19 cellular contexts compared by ENCODE assay signal in the genomic region with DNA sequence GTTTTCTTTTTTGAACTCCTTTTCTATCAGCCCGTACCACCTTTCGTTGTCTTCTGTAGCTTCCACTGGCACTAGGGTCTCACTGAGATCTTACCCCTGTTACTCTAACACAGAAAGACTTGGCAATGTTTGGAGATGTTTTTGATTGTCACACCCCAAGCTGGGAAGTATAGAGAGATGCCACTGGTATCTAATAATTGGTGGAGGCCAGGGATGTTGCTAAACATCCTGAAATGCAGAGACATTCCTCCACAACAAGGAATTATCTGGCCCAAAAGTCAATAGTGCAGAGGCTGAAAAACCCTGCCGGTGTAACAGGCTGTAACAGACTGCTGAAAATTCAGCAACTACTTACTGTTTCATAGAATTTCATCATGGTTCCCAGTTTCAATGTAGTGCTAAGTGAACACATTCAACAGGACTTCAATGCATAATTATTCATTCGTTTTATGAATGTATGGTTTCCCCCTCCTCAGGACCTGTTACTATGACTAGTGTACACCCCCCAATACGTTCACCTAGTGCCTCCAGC.
"Had no signal": no experiment of that assay in that cellular context is flagged by ENCODE, and none has a peak within 500 bp of the region (broad histone marks: within the 10 kb centered on the region; RNA-seq: fewer than 3 reads in every experiment).

No MANE protein-coding gene starts in this region.

- H3K4me3 Mint-ChIP-seq: activated CD4-positive, alpha-beta T cell treated with anti-CD3 and anti-CD28 coated beads, Interleukin-2, amount 10 ng/mL, durations not matched to agents 7 days and 5 days; activated CD8-positive, alpha-beta T cell treated with anti-CD3 and anti-CD28 coated beads, Interleukin-2, amount 10 ng/mL, durations not matched to agents 7 days and 5 days; effector memory CD8-positive, alpha-beta T cell; memory B cell; stimulated activated naive B cell treated with anti-CD40 and anti-IgM and Interleukin-4, amounts not matched to agents 10 μg/mL and 1 μg/mL and 100 μg/mL, for 72 hours had no signal

- H3K9me3 Mint-ChIP-seq: activated CD4-positive, alpha-beta T cell treated with anti-CD3 and anti-CD28 coated beads, Interleukin-2, amount 10 ng/mL, durations not matched to agents 7 days and 5 days; effector memory CD8-positive, alpha-beta T cell; memory B cell; naive thymus-derived CD4-positive, alpha-beta T cell; stimulated activated naive B cell treated with anti-CD40 and anti-IgM and Interleukin-4, amounts not matched to agents 10 μg/mL and 1 μg/mL and 100 μg/mL, for 72 hours had no signal

- H3K27ac ChIP-seq: adrenal gland, heart right ventricle, pancreas, spleen, thyroid gland had no signal

- H3K27me3 Mint-ChIP-seq: activated CD4-positive, alpha-beta T cell treated with anti-CD3 and anti-CD28 coated beads, Interleukin-2, amount 10 ng/mL, durations not matched to agents 7 days and 5 days; effector memory CD8-positive, alpha-beta T cell; memory B cell; naive thymus-derived CD4-positive, alpha-beta T cell; stimulated activated naive B cell treated with anti-CD40 and anti-IgM and Interleukin-4, amounts not matched to agents 10 μg/mL and 1 μg/mL and 100 μg/mL, for 72 hours had no signal

- ATAC-seq: activated CD4-positive, CD25-positive, alpha-beta regulatory T cell treated with anti-CD3 and anti-CD28 coated beads, Interleukin-2, amount 50 U/mL, for 24 hours; activated CD8-positive, alpha-beta T cell treated with anti-CD3 and anti-CD28 coated beads, Interleukin-2, amount 10 ng/mL, durations not matched to agents 7 days and 5 days; effector memory CD8-positive, alpha-beta T cell; heart right ventricle; naive thymus-derived CD4-positive, alpha-beta T cell; pancreas; stimulated activated naive B cell treated with anti-CD40 and anti-IgM and Interleukin-4, amounts not matched to agents 10 μg/mL and 1 μg/mL and 100 μg/mL, for 72 hours had no signal

- H3K4me3 ChIP-seq: adrenal gland, heart right ventricle, pancreas, spleen, thyroid gland had no signal

- H3K27ac Mint-ChIP-seq: activated CD4-positive, alpha-beta T cell treated with anti-CD3 and anti-CD28 coated beads, Interleukin-2, amount 10 ng/mL, durations not matched to agents 7 days and 5 days; activated CD8-positive, alpha-beta T cell treated with anti-CD3 and anti-CD28 coated beads, Interleukin-2, amount 10 ng/mL, durations not matched to agents 7 days and 5 days; effector memory CD8-positive, alpha-beta T cell; memory B cell; stimulated activated naive B cell treated with anti-CD40 and anti-IgM and Interleukin-4, amounts not matched to agents 10 μg/mL and 1 μg/mL and 100 μg/mL, for 72 hours had no signal

- FAIRE-seq: astrocyte, bronchial epithelial cell had no signal

- H3K27me3 ChIP-seq: adrenal gland, heart right ventricle, pancreas, spleen, thyroid gland had no signal

- DNase-seq: activated CD4-positive, alpha-beta T cell treated with anti-CD3 and anti-CD28 coated beads, Interleukin-2, amount 10 ng/mL, durations not matched to agents 7 days and 5 days; activated CD8-positive, alpha-beta T cell treated with anti-CD3 and anti-CD28 coated beads, Interleukin-2, amount 10 ng/mL, durations not matched to agents 7 days and 5 days; activated effector memory CD4-positive, alpha-beta T cell treated with anti-CD3 and anti-CD28 coated beads, Interleukin-2, amount 50 U/mL, for 16 hours; activated naive CD4-positive, alpha-beta T cell treated with anti-CD3 and anti-CD28 coated beads, Interleukin-2, amount 50 U/mL, for 16 hours; activated T-cell treated with anti-CD3 and anti-CD28 coated beads, Interleukin-2, amount 50 U/mL, for 48 hours; adrenal gland; effector memory CD8-positive, alpha-beta T cell; heart right ventricle; kidney glomerular epithelial cell; naive thymus-derived CD4-positive, alpha-beta T cell; pancreas; spleen; stimulated activated naive B cell treated with anti-CD40 and anti-IgM and Interleukin-4, amounts not matched to agents 10 μg/mL and 1 μg/mL and 100 μg/mL, for 72 hours; T1000; thyroid gland had no signal

- H3K4me1 ChIP-seq: adrenal gland, heart right ventricle, pancreas, spleen, thyroid gland had no signal

- H3K4me1 Mint-ChIP-seq: memory B cell; stimulated activated naive B cell treated with anti-CD40 and anti-IgM and Interleukin-4, amounts not matched to agents 10 μg/mL and 1 μg/mL and 100 μg/mL, for 72 hours had no signal

- H3K9me3 ChIP-seq: adrenal gland, heart right ventricle, pancreas, spleen, thyroid gland had no signal
